Comparison of ENCODE assay signal across 14 cellular contexts in the genomic region with DNA sequence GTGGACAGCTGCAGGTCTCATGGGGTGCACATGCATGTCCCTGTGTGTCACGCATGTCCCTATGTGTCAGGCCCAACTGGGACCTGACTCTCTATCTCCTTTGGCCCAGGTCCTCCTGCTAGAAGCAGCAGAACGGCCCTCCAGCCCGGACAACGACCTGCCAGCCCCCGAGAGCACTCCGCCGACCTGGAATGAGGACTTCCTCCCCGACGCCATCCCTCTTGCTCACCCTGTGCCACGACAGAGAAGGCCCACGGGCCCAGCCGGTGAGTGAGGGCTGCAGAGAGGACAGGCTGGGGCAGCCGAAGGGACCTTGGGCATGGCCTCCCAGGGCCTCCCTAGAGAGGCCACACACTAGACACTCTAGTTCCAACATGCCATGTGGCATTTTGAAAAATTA.
A peak's percentile ranks its signal among the peaks of the same experiment; 100 is the strongest.
DNase-seq lines count a peak whose midpoint lies in the region; ATAC-seq and TF ChIP-seq lines count a peak whose summit lies in the region.
"Had no signal": no experiment of that assay in that cellular context is flagged by ENCODE, and none has a peak within 500 bp of the region (broad histone marks: within the 10 kb centered on the region; RNA-seq: fewer than 3 reads in every experiment).

No MANE protein-coding gene starts in this region.

- no peak overlapping the region for H3K27ac Mint-ChIP-seq in chondrocyte (ENCODE audit: unreplicated experiment)
- H3K27ac Mint-ChIP-seq: CD4-positive, CD25-positive, alpha-beta regulatory T cell; CD8-positive, alpha-beta T cell had no signal

- no peaks in the 10 kb centered on the region for H3K79me2 ChIP-seq in osteoblast (ENCODE audit: insufficient read depth, low read length)

- H3K4me1 Mint-ChIP-seq in chondrocyte (ENCODE audit: low read depth): peaks cover 35% of the 10 kb centered on the region

- H2AFZ ChIP-seq in osteoblast (ENCODE audit: low read length): no peak overlapping the region
- H2AFZ ChIP-seq: GM23248 had no signal

- H3K9me3 ChIP-seq in BLaER1 (no peaks in the 10 kb centered on the region), osteoblast (ENCODE audit: low read depth, low read length) (peaks cover 3% of the 10 kb centered on the region)
- H3K9me3 ChIP-seq: Caco-2 had no signal

- no peak overlapping the region for H3K9ac ChIP-seq in BLaER1
- H3K9ac ChIP-seq: GM23248 had no signal

- TF ChIP-seq CTCF in WI38 (IDR thresholded peaks at IDR 0.05; ENCODE audit: low read depth, low read length): 0 out of 2 replicates have a peak, but pooled peaks have one; percentile 3
- no peak for TF ChIP-seq CTCF in chondrocyte (IDR thresholded peaks at IDR 0.05)
- TF ChIP-seq CTCF in osteoblast (IDR thresholded peaks at IDR 0.05; ENCODE audit: extremely low read depth, low read depth, low read length): no peak

- no peak overlapping the region for H3K4me3 ChIP-seq in BLaER1
- H3K4me3 ChIP-seq in WI38 (ENCODE audit: low read depth, low read length): no peak overlapping the region
- H3K4me3 ChIP-seq in osteoblast (ENCODE audit: insufficient read depth, low read length): no peak overlapping the region
- H3K4me3 ChIP-seq: GM23248 had no signal

- H3K27ac ChIP-seq in BLaER1: 0 out of 2 replicates have a peak overlapping the region, but pooled peaks have one; percentile 46
- no peak overlapping the region for H3K27ac ChIP-seq in osteoblast (ENCODE audit: low read depth, low read length)
- H3K27ac ChIP-seq: C4-2B, GM23248 had no signal

- ATAC-seq in GM21526 (IDR thresholded peaks at IDR 0.05; ENCODE audit: low FRiP score, unreplicated experiment): no peak

- H3K9me3 Mint-ChIP-seq in chondrocyte (ENCODE audit: low read depth): no peaks in the 10 kb centered on the region
- H3K9me3 Mint-ChIP-seq: CD4-positive, CD25-positive, alpha-beta regulatory T cell; CD8-positive, alpha-beta T cell; H9 had no signal

- DNase-seq in chondrocyte (ENCODE audit: low spot score) (peak; percentile 79), osteoblast (ENCODE audit: insufficient read length, low spot score, missing footprints) (peak; percentile 69), NCI-H82 treated with DMSO at 0.1 percent for 48 hours (lab: John Stamatoyannopoulos, UW; ENCODE audit: unreplicated experiment) (no peak)
- DNase-seq: Caco-2; CD4-positive, CD25-positive, alpha-beta regulatory T cell; CD8-positive, alpha-beta T cell; DMS153; DND-41; GM23248; H9 had no signal

- H3K36me3 Mint-ChIP-seq in chondrocyte (ENCODE audit: low read depth): peaks cover 4% of the 10 kb centered on the region
- H3K36me3 Mint-ChIP-seq: CD4-positive, CD25-positive, alpha-beta regulatory T cell; CD8-positive, alpha-beta T cell had no signal

- H3K27me3 ChIP-seq in BLaER1 (no peaks in the 10 kb centered on the region), osteoblast (ENCODE audit: insufficient read depth, low read length) (peaks cover 4% of the 10 kb centered on the region)

- H4K20me1 ChIP-seq in BLaER1 (no peaks in the 10 kb centered on the region), osteoblast (ENCODE audit: insufficient read depth, low read length) (peaks cover 3% of the 10 kb centered on the region)

- peaks cover 37% of the 10 kb centered on the region for H3K4me1 ChIP-seq in BLaER1
- H3K4me1 ChIP-seq in osteoblast (ENCODE audit: insufficient read depth, low read length): peaks cover 13% of the 10 kb centered on the region

- H3K36me3 ChIP-seq in BLaER1: no peaks in the 10 kb centered on the region
- no peaks in the 10 kb centered on the region for H3K36me3 ChIP-seq in osteoblast (ENCODE audit: insufficient read depth, low read length)

- H3K27me3 Mint-ChIP-seq in chondrocyte (ENCODE audit: low read depth): no peaks in the 10 kb centered on the region
- H3K27me3 Mint-ChIP-seq: CD4-positive, CD25-positive, alpha-beta regulatory T cell had no signal

- H3K4me3 Mint-ChIP-seq in chondrocyte (ENCODE audit: unreplicated experiment): no peak overlapping the region
- H3K4me3 Mint-ChIP-seq: CD4-positive, CD25-positive, alpha-beta regulatory T cell; CD8-positive, alpha-beta T cell; H9 had no signal

- H3K4me2 ChIP-seq in BLaER1 (peak overlapping the region; percentile 62), osteoblast (ENCODE audit: insufficient read depth, low read length) (no peak overlapping the region)
